ENCODE assay signal across 17 cellular contexts in the genomic region with DNA sequence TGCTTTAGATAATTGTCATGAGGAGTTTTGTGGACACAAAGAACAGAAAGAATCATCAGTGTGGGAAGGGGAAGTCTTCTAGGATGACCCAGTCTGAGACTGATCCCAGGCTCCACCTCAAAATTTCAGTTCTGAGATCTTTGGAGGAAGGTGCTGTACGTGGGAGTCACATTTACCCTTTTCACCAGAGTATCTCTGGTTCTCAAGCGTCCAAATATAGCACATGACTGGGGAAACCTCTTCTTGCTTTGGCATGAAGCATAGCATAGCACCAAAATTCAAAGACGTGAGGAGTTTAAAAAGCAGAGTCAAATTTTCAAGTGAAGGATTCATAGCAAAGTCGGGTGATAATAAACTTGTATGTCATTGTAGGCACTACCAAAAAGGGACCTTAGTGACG.
DNase-seq lines count a peak whose midpoint lies in the region; ATAC-seq and TF ChIP-seq lines count a peak whose summit lies in the region.
"Had no signal": no experiment of that assay in that cellular context is flagged by ENCODE, and none has a peak within 500 bp of the region (broad histone marks: within the 10 kb centered on the region; RNA-seq: fewer than 3 reads in every experiment).

No MANE protein-coding gene starts in this region.

- H3K9me3 ChIP-seq in SK-N-SH (no peaks in the 10 kb centered on the region), heart right ventricle (no peaks in the 10 kb centered on the region), neuronal stem cell (replicated peaks in 1 of 2; ENCODE audit: control insufficient read depth in 2 of 2, insufficient read depth in 1 of 2, low read depth in 1 of 2, low read length in 2 of 2) (no peaks in the 10 kb centered on the region)
- H3K9me3 ChIP-seq: A549 had no signal

- no peaks in the 10 kb centered on the region for H3K4me1 ChIP-seq in SK-N-SH (ENCODE audit: control insufficient read depth in 1 of 2, insufficient read depth in 2 of 2, low read depth in 1 of 2, low read length in 1 of 2)
- peaks cover 0 to 29% (median 5%) of the 10 kb centered on the region in 9 donors for H3K4me1 ChIP-seq in heart right ventricle
- peaks cover 5 to 10% of the 10 kb centered on the region in 2 donors for H3K4me1 ChIP-seq in neuronal stem cell (ENCODE audit: control insufficient read depth in 2 of 2, insufficient read depth in 1 of 2, low read depth in 1 of 2, low read length in 2 of 2)
- H3K4me1 ChIP-seq: A549 had no signal

- WGBS in SK-N-SH (ENCODE audit: low lambda C conversion rate), result 23% methylated on average over 5 of the region's 5 CpGs
- 31 to 51% methylated on average over 5 of the region's 5 CpGs for WGBS in heart right ventricle, 2 donors
- WGBS in neuronal stem cell (ENCODE audit: extremely low coverage in 2 of 2, insufficient read length in 2 of 2, insufficient replicate concordance in 1 of 2), 2 donors, result no CpG with 5 or more reads among the region's 5 CpGs

- no peak overlapping the region for H3K27ac ChIP-seq in SK-N-SH (ENCODE audit: low read depth in 2 of 2, low read length in 1 of 2)
- peak overlapping the region in 9 of 10 donors; percentile 35 to 75 (median 66) for H3K27ac ChIP-seq in heart right ventricle
- no peak overlapping the region for H3K27ac ChIP-seq in neuronal stem cell (replicated peaks; ENCODE audit: low read length)
- no peak overlapping the region for H3K27ac ChIP-seq in substantia nigra (ENCODE audit: low read depth, low read length, poor library complexity, severe bottlenecking)
- H3K27ac ChIP-seq: 22Rv1, A549, C4-2B had no signal

- no peak overlapping the region for H3K4me2 ChIP-seq in SK-N-SH
- no peak overlapping the region for H3K4me2 ChIP-seq in neuronal stem cell (ENCODE audit: insufficient read depth, low read length, poor library complexity, severe bottlenecking)
- H3K4me2 ChIP-seq: A549, GM23338 had no signal

- no peak overlapping the region for H2BK15ac ChIP-seq in neuronal stem cell (ENCODE audit: low read length)

- H2AFZ ChIP-seq in SK-N-SH (ENCODE audit: low read depth), result 0 out of 2 replicates have a peak overlapping the region, but pooled peaks have one; percentile 16
- peak overlapping the region; percentile 39 for H2AFZ ChIP-seq in neuronal stem cell (ENCODE audit: low read length)
- H2AFZ ChIP-seq: GM23338 had no signal

- TF ChIP-seq RAD21 in SK-N-SH (IDR thresholded peaks at IDR 0.05; ENCODE audit: low read length), result no peak

- TF ChIP-seq CTCF in SK-N-SH (IDR thresholded peaks at IDR 0.05) (no peak), heart right ventricle (IDR thresholded peaks at IDR 0.05) (no peak)

- no peak for TF ChIP-seq EP300 in SK-N-SH (IDR thresholded peaks at IDR 0.05; ENCODE audit: borderline replicate concordance in 1 of 2, low read depth in 1 of 2, low read length in 1 of 2)

- H3K36me3 ChIP-seq in SK-N-SH (replicated peaks in 1 of 2; ENCODE audit: control insufficient read depth in 1 of 2, insufficient read depth in 2 of 2, low read length in 1 of 2) (no peaks in the 10 kb centered on the region), heart right ventricle (no peaks in the 10 kb centered on the region), neuronal stem cell (replicated peaks in 1 of 2; ENCODE audit: control insufficient read depth in 2 of 2, insufficient read depth in 2 of 2, low read length in 2 of 2) (no peaks in the 10 kb centered on the region)

- H2AK5ac ChIP-seq in neuronal stem cell (ENCODE audit: low read depth, low read length), result no peak overlapping the region

- no peaks in the 10 kb centered on the region for H3K79me1 ChIP-seq in neuronal stem cell (ENCODE audit: low read depth, low read length)

- H2BK12ac ChIP-seq in neuronal stem cell (ENCODE audit: low read length), result no peak overlapping the region

- no peaks in the 10 kb centered on the region for H3F3A ChIP-seq in SK-N-SH (replicated peaks; ENCODE audit: insufficient read depth)

- H2BK120ac ChIP-seq in neuronal stem cell (ENCODE audit: low read depth, low read length), result no peak overlapping the region

- intact Hi-C loops in heart right ventricle (cut with DNase I), result no loop called here

- H4K91ac ChIP-seq in neuronal stem cell (ENCODE audit: low read depth, low read length, poor library complexity), result no peak overlapping the region

- H3K27me3 ChIP-seq in SK-N-SH (ENCODE audit: insufficient read depth), result no peaks in the 10 kb centered on the region
- no peaks in the 10 kb centered on the region for H3K27me3 ChIP-seq in heart right ventricle
- H3K27me3 ChIP-seq in neuronal stem cell (ENCODE audit: control insufficient read depth in 3 of 3, insufficient read depth in 3 of 3, low read depth in 1 of 3, low read length in 3 of 3), result no peaks in the 10 kb centered on the region

- H3K79me2 ChIP-seq in SK-N-SH (ENCODE audit: insufficient read depth), result no peaks in the 10 kb centered on the region

- no peak overlapping the region for H3K9ac ChIP-seq in SK-N-SH
- H3K9ac ChIP-seq in neuronal stem cell (ENCODE audit: low read depth, low read length, poor library complexity), result no peak overlapping the region

- H4K20me1 ChIP-seq in SK-N-SH (ENCODE audit: insufficient read depth), result no peaks in the 10 kb centered on the region

- H3K4ac ChIP-seq in neuronal stem cell (ENCODE audit: low read length), result no peak overlapping the region

- H3K4me3 ChIP-seq in SK-N-SH (ENCODE audit: low read depth in 2 of 2, low read length in 1 of 2), result no peak overlapping the region
- no peak overlapping the region for H3K4me3 ChIP-seq in heart right ventricle
- H3K4me3 ChIP-seq in neuronal stem cell (ENCODE audit: low read length in 2 of 2), result no peak overlapping the region
- H3K4me3 ChIP-seq: A549, GM12878, GM23338 had no signal

- no peak overlapping the region for H4K8ac ChIP-seq in neuronal stem cell (ENCODE audit: low read depth, low read length)

- H3K23ac ChIP-seq in neuronal stem cell (ENCODE audit: low read depth, low read length, poor library complexity), result no peak overlapping the region

- ATAC-seq in SK-N-SH treated with all-trans-retinoic acid at 6 μM for 48 hours (no peak), GM18870 (IDR thresholded peaks at IDR 0.05; ENCODE audit: unreplicated experiment) (peak; percentile 42), heart right ventricle (peak in 6 of 8 donors; percentile 75 to 87 (median 78))
- ATAC-seq: A549, GM12878, GM23338 had no signal

- POLR2A ChIA-PET in SK-N-SH (lab: Yijun Ruan, JAX), result no interaction called here

- CTCF ChIA-PET in SK-N-SH (lab: Yijun Ruan, JAX), result no interaction called here

- H3K9me2 ChIP-seq in SK-N-SH, result no peaks in the 10 kb centered on the region

- H3K14ac ChIP-seq in neuronal stem cell (ENCODE audit: low read length), result no peak overlapping the region

- no peak overlapping the region for H3K18ac ChIP-seq in neuronal stem cell (ENCODE audit: low read length)

- DNase-seq in SK-N-SH (no peak), heart right ventricle (no peak), neuronal stem cell (ENCODE audit: low spot score) (no peak), DMS 273 (lab: John Stamatoyannopoulos, UW; ENCODE audit: unreplicated experiment) (no peak), substantia nigra (lab: John Stamatoyannopoulos, UW) (no peak)
- DNase-seq: AML-193; CD4-positive, alpha-beta memory T cell; DMS79 treated with DMSO at 0.1 percent for 48 hours; GF-D8; HCEC 1CT had no signal

- H2BK5ac ChIP-seq in neuronal stem cell (ENCODE audit: low read length), result no peak overlapping the region

TF ChIP-seq in SK-N-SH, 30 proteins besides CTCF, POLR2A, EP300 and RAD21:
- no peak for TF ChIP-seq GABPA (IDR thresholded peaks at IDR 0.05; ENCODE audit: low read depth)
- TF ChIP-seq RCOR1 (IDR thresholded peaks at IDR 0.05; ENCODE audit: low read length), result no peak
- no peak for TF ChIP-seq RFX5 (IDR thresholded peaks at IDR 0.05; ENCODE audit: low read length)

TF ChIP-seq in SK-N-SH treated with all-trans-retinoic acid at 6 μM for 48 hours, 23 proteins besides CTCF, POLR2A, EP300 and RAD21:
- TF ChIP-seq ZNF565 (CRISPR knock-in tag; conservative IDR thresholded peaks at IDR 0.05; ENCODE audit: low read depth) (no peak), ZC3H10 (CRISPR knock-in tag; IDR thresholded peaks at IDR 0.05) (no peak)
TF ChIP-seq in SK-N-SH treated with all-trans-retinoic acid at 6 μM for 48 hours: peak in this region for 0.

Comparison
In these comparisons a context has a peak if more than half of its experiments do, and no peak if none do; other contexts are left out.
1. H3K27ac ChIP-seq: peak in heart right ventricle (9 of 10); none in SK-N-SH (0 of 2), neuronal stem cell (single experiment) and substantia nigra (single experiment).